In the genomic region with DNA sequence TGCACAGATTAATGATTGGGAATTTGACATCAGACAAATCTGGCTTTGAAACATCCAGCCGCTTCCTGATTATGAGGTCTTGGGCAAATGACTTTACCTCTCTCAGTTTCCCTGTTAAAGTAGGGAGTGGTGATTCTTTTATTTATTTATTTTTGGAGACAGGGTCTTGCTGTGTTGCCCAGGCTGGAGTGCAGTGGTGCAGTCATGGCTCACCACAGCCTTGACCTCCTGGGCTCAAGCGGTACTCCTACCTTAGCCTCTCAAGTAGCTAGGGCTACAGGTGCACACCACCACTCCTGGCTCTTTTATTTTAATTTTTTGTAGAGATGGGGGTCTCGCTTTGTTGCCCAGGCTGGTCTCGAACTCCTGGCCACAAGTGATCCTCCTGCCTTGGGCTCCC, we compare ENCODE assay signal across 1 cellular context.
TF ChIP-seq lines count a peak whose summit lies in the region.

No MANE protein-coding gene starts in this region.

TF ChIP-seq in HepG2, 621 proteins besides CTCF, POLR2A, EP300 and RAD21:
- TF ChIP-seq SP5 (CRISPR knock-in tag; IDR thresholded peaks at IDR 0.05; ENCODE audit: borderline replicate concordance, low read depth) = no peak
- no peak for TF ChIP-seq ARNT2 (CRISPR knock-in tag; IDR thresholded peaks at IDR 0.05; ENCODE audit: low read depth)
- TF ChIP-seq POLR2AphosphoS2 (IDR thresholded peaks at IDR 0.05; ENCODE audit: low read depth, low read length) = no peak
- TF ChIP-seq NFATC3 (CRISPR knock-in tag; IDR thresholded peaks at IDR 0.05) = no peak
- TF ChIP-seq ZNF225 (CRISPR knock-in tag; IDR thresholded peaks at IDR 0.05) = no peak
- no peak for TF ChIP-seq ZNF891 (CRISPR knock-in tag; IDR thresholded peaks at IDR 0.05)
- TF ChIP-seq SALL1 (CRISPR knock-in tag; IDR thresholded peaks at IDR 0.05) = no peak
- TF ChIP-seq, protein P1, sequence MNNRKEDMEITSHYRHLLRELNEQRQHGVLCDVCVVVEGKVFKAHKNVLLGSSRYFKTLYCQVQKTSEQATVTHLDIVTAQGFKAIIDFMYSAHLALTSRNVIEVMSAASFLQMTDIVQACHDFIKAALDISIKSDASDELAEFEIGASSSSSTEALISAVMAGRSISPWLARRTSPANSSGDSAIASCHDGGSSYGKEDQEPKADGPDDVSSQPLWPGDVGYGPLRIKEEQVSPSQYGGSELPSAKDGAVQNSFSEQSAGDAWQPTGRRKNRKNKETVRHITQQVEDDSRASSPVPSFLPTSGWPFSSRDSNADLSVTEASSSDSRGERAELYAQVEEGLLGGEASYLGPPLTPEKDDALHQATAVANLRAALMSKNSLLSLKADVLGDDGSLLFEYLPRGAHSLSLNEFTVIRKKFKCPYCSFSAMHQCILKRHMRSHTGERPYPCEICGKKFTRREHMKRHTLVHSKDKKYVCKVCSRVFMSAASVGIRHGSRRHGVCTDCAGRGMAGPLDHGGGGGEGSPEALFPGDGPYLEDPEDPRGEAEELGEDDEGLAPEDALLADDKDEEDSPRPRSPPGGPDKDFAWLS (CRISPR knock-in tag; IDR thresholded peaks at IDR 0.05; ENCODE audit: borderline replicate concordance) = no peak
- no peak for TF ChIP-seq YY1 (IDR thresholded peaks at IDR 0.05; ENCODE audit: insufficient read depth, insufficient replicate concordance, low read depth, low read length)
- no peak for TF ChIP-seq TOPORS (CRISPR knock-in tag; IDR thresholded peaks at IDR 0.05)
- TF ChIP-seq ZNF367 (CRISPR knock-in tag; IDR thresholded peaks at IDR 0.05; ENCODE audit: borderline replicate concordance) = no peak
- no peak for TF ChIP-seq MTA1 (CRISPR knock-in tag; IDR thresholded peaks at IDR 0.05; ENCODE audit: borderline replicate concordance)
- TF ChIP-seq REL (CRISPR knock-in tag; conservative IDR thresholded peaks at IDR 0.05) = no peak
- TF ChIP-seq U2AF2 (IDR thresholded peaks at IDR 0.05; ENCODE audit: low read depth, low read length) = no peak
- no peak for TF ChIP-seq PAWR (CRISPR knock-in tag; IDR thresholded peaks at IDR 0.05; ENCODE audit: borderline replicate concordance)
